ENCODE assay signal across 10 cellular contexts in the genomic region with DNA sequence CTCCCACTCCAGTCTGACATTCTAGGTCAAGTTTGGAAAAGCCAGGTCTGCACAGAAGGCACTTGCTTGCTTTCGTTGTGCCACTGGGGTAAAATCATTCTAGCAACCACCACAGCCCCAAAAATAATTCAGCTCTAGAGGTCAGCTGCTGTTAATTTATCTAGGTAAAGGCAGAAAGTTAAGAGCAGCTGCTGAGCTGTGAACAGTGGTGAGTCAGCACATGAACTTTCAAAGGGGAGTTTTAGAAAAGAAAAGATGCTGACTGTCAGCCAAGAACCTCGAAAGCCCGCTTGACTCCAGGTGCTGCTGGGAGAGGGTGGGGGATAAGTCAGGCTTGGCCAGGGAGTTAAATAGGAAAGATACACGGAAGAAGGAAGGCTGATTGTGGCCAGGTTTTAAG. TPM values are rescaled to one million over a fixed set of nuclear protein-coding genes. Genes with fewer than 3 reads are reported as not detected.
DNase-seq lines count a peak whose midpoint lies in the region; ATAC-seq and TF ChIP-seq lines count a peak whose summit lies in the region.
"Had no signal": no experiment of that assay in that cellular context is flagged by ENCODE, and none has a peak within 500 bp of the region (broad histone marks: within the 10 kb centered on the region; RNA-seq: fewer than 3 reads in every experiment).

No MANE protein-coding gene starts in this region.

- H3K9me3 Mint-ChIP-seq in naive thymus-derived CD8-positive, alpha-beta T cell, result no peaks in the 10 kb centered on the region

- TF ChIP-seq CTCF in GM10266 (IDR thresholded peaks at IDR 0.05; ENCODE audit: control insufficient read depth, insufficient read depth, low read depth, missing control alignments), result no peak
- no peak for TF ChIP-seq CTCF in OCI-LY3 (IDR thresholded peaks at IDR 0.05; ENCODE audit: low read depth, low read length)

- H4K20me1 ChIP-seq in OCI-LY3 (ENCODE audit: insufficient read depth, low read length), result no peaks in the 10 kb centered on the region

- H3K27ac Mint-ChIP-seq in naive thymus-derived CD8-positive, alpha-beta T cell, result peak overlapping the region in 1 of 10 donors; percentile 52

- H3K27me3 Mint-ChIP-seq in naive thymus-derived CD8-positive, alpha-beta T cell, result peaks cover 3 to 23% (median 8%) of the 10 kb centered on the region in 5 donors

- peaks cover 21 to 49% (median 34%) of the 10 kb centered on the region in 4 donors for H3K4me1 Mint-ChIP-seq in naive thymus-derived CD8-positive, alpha-beta T cell

- H3K4me3 Mint-ChIP-seq in naive thymus-derived CD8-positive, alpha-beta T cell, result no peak overlapping the region

- H3K9me3 ChIP-seq in OCI-LY3 (ENCODE audit: insufficient read depth, low read length), result no peaks in the 10 kb centered on the region

- H3K27me3 ChIP-seq in OCI-LY3 (ENCODE audit: low read depth, low read length), result peaks cover 7% of the 10 kb centered on the region

- POLR2A ChIA-PET in naive thymus-derived CD8-positive, alpha-beta T cell (lab: Charles Lee), result no interaction called here

- DNase-seq in GM10266 (ENCODE audit: extremely low spot score), result peak; percentile 73
- DNase-seq in iris pigment epithelial cell (ENCODE audit: low read depth), result peak; percentile 74
- no peak for DNase-seq in naive thymus-derived CD8-positive, alpha-beta T cell
- DNase-seq in RKO (ENCODE audit: low spot score), result no peak
- DNase-seq: NCI-H1436 treated with DMSO at 0.1 percent for 48 hours had no signal

- ATAC-seq in GM21717 (IDR thresholded peaks at IDR 0.05; ENCODE audit: unreplicated experiment), result peak; percentile 51
- ATAC-seq in naive thymus-derived CD8-positive, alpha-beta T cell, result no peak
- ATAC-seq in HG03039 (IDR thresholded peaks at IDR 0.05; ENCODE audit: unreplicated experiment), result no peak

- no peaks in the 10 kb centered on the region for H3K36me3 Mint-ChIP-seq in naive thymus-derived CD8-positive, alpha-beta T cell

- H3K4me1 ChIP-seq in OCI-LY3 (ENCODE audit: low read length), result peaks cover 26% of the 10 kb centered on the region

- H3K27ac ChIP-seq in OCI-LY3 (ENCODE audit: low read length), result no peak overlapping the region

- no peak overlapping the region for H2AFZ ChIP-seq in OCI-LY3 (ENCODE audit: low read depth, low read length)

- peak overlapping the region; percentile 29 for H3K4me2 ChIP-seq in OCI-LY3 (ENCODE audit: low read length)

- no peak overlapping the region for H3K9ac ChIP-seq in OCI-LY3 (ENCODE audit: low read length)

- no peaks in the 10 kb centered on the region for H3K36me3 ChIP-seq in OCI-LY3 (replicated peaks; ENCODE audit: low read depth, low read length)

- H3K79me2 ChIP-seq in OCI-LY3 (ENCODE audit: low read length), result no peaks in the 10 kb centered on the region

- H3K4me3 ChIP-seq in OCI-LY3 (ENCODE audit: low read length), result no peak overlapping the region

RNA-seq across cellular contexts. Expression of a gene that starts 12.7 kb away (rescaled TPM):
- not detected for total RNA-seq in naive thymus-derived CD8-positive, alpha-beta T cell
- not detected for polyA plus RNA-seq in naive thymus-derived CD8-positive, alpha-beta T cell
- total RNA-seq: pulmonary artery endothelial cell, urinary bladder had no signal
- polyA plus RNA-seq: urinary bladder had no signal

RNA-seq across cellular contexts. Expression of a gene that starts 16.4 kb away (rescaled TPM):
- total RNA-seq in naive thymus-derived CD8-positive, alpha-beta T cell, result under 1 TPM; 0.16 to 0.22 TPM
- polyA plus RNA-seq in naive thymus-derived CD8-positive, alpha-beta T cell, result under 1 TPM; 0.10 to 0.23 (median 0.11) TPM

RNA-seq across cellular contexts. Expression of a gene that starts 33.4 kb away (rescaled TPM):
- total RNA-seq in naive thymus-derived CD8-positive, alpha-beta T cell, result 1 to 10 TPM; 1.5 to 1.8 TPM
- 1 to 10 TPM in 1 of 3 donors, not detected in 2; 2.0 TPM for polyA plus RNA-seq in naive thymus-derived CD8-positive, alpha-beta T cell
- total RNA-seq: pulmonary artery endothelial cell had no signal

Comparison
In these comparisons a context has a peak if more than half of its experiments do, and no peak if none do; other contexts are left out.
1. DNase-seq: peak in GM10266 (single experiment) and iris pigment epithelial cell (single experiment); none in naive thymus-derived CD8-positive, alpha-beta T cell (0 of 10) and RKO (single experiment).